In the genomic region with DNA sequence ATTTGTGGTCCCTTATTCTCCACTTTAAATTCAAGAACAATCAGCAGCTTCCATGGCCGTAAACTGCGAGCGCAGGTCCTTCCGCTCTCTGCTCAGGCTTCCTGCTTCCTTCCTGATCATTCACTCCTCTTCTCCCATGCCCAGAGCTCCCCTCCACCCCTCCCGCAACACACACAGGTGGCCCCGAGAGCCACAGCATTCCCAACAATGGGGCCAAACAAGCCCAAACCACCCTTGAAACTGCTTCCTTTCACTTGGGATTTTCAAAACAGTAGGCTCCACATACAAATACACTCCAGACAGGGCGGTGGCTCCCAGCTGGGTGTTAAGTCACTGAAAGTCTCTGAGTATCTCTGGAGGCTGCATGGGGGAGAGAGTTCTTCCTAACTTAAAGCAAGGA, we compare ENCODE assay signal across 21 cellular contexts. TPM values are rescaled to one million over a fixed set of nuclear protein-coding genes. Genes with fewer than 3 reads are reported as not detected.
DNase-seq lines count a peak whose midpoint lies in the region; ATAC-seq and TF ChIP-seq lines count a peak whose summit lies in the region.
"Had no signal": no experiment of that assay in that cellular context is flagged by ENCODE, and none has a peak within 500 bp of the region (broad histone marks: within the 10 kb centered on the region; RNA-seq: fewer than 3 reads in every experiment).

No MANE protein-coding gene starts in this region.

- no peak for TF ChIP-seq POLR2A in transverse colon (IDR thresholded peaks at IDR 0.05)

- H3K4me1 ChIP-seq in GM23338 (ENCODE audit: insufficient read depth) (no peaks in the 10 kb centered on the region), trophoblast cell (ENCODE audit: control insufficient read depth in 1 of 2, insufficient read depth in 2 of 2, low read length in 2 of 2) (peaks cover 26 to 38% of the 10 kb centered on the region in 2 experiments), transverse colon (no peaks in the 10 kb centered on the region)
- H3K4me1 ChIP-seq: SJCRH30, tibial nerve had no signal

- no peaks in the 10 kb centered on the region for H3K9me2 ChIP-seq in GM23338 (ENCODE audit: insufficient read depth)

- no peak overlapping the region for H2AK5ac ChIP-seq in trophoblast cell (ENCODE audit: low read length)

- no peak overlapping the region for H2BK5ac ChIP-seq in trophoblast cell (ENCODE audit: low read depth, low read length, poor library complexity)

- WGBS in trophoblast cell (ENCODE audit: extremely low coverage, insufficient coverage, insufficient read length) = no CpG with 5 or more reads among the region's 7 CpGs
- 80 to 82% methylated on average over 1 to 7 of the region's 7 CpGs for WGBS in transverse colon (ENCODE audit: low coverage in 1 of 2), 2 donors

- H3K27ac ChIP-seq in GM23338 (ENCODE audit: low read depth) = no peak overlapping the region
- H3K27ac ChIP-seq in trophoblast cell (ENCODE audit: low read depth, low read length) = no peak overlapping the region
- H3K27ac ChIP-seq in transverse colon = no peak overlapping the region
- H3K27ac ChIP-seq: cardiac muscle cell, foreskin keratinocyte, SJCRH30, tibial nerve had no signal

- peak; percentile 93 for ATAC-seq in GM23338
- peak; percentile 59 for ATAC-seq in left ventricle myocardium superior
- ATAC-seq: foreskin keratinocyte, HCT116 had no signal

- no peaks in the 10 kb centered on the region for H3K27me3 ChIP-seq in GM23338 (ENCODE audit: insufficient read depth)
- H3K27me3 ChIP-seq in trophoblast cell (ENCODE audit: insufficient read depth, low read length) = no peaks in the 10 kb centered on the region
- no peaks in the 10 kb centered on the region for H3K27me3 ChIP-seq in transverse colon
- H3K27me3 ChIP-seq: cardiac muscle cell, foreskin keratinocyte, SJCRH30, tibial nerve had no signal

- no peak overlapping the region for H4K91ac ChIP-seq in trophoblast cell (ENCODE audit: low read depth, low read length)

- in situ Hi-C loops in transverse colon (cut with MboI; ENCODE audit: low pct_ligation_motif_present in 1 of 4, low pct_unique_long_range_greater_than_20kb in 1 of 4, low sequenced_read_pairs in 3 of 4) = no loop called here

- no peak overlapping the region for H4K12ac ChIP-seq in trophoblast cell (ENCODE audit: low read depth, low read length)

- H3K4me2 ChIP-seq in GM23338 (peak overlapping the region; percentile 51; the same call in 1 of the 2 replicates), trophoblast cell (ENCODE audit: low read length) (no peak overlapping the region)

- peak overlapping the region; percentile 38; the same call in 1 of the 2 replicates for H3K27ac Mint-ChIP-seq in GM23338

- H3K4ac ChIP-seq in trophoblast cell (ENCODE audit: low read depth, low read length) = no peak overlapping the region

- H4K20me1 ChIP-seq in GM23338 (replicated peaks; ENCODE audit: insufficient read depth) = no peaks in the 10 kb centered on the region; the same call in 1 of the 2 replicates

- no peak for TF ChIP-seq EP300 in transverse colon (IDR thresholded peaks at IDR 0.05; ENCODE audit: low read depth)

- H3K79me2 ChIP-seq in GM23338 (replicated peaks; ENCODE audit: insufficient read depth) (no peaks in the 10 kb centered on the region), trophoblast cell (ENCODE audit: control insufficient read depth, insufficient read depth, low read length, poor library complexity) (peaks cover 7% of the 10 kb centered on the region)

- H3K4me1 Mint-ChIP-seq in GM23338 = peaks cover 8% of the 10 kb centered on the region

- H3K9me3 ChIP-seq in trophoblast cell (ENCODE audit: insufficient read depth, low read depth, low read length) (peaks cover 2% of the 10 kb centered on the region), transverse colon (no peaks in the 10 kb centered on the region)
- H3K9me3 ChIP-seq: SJCRH30, tibial nerve had no signal

- H3K18ac ChIP-seq in trophoblast cell (ENCODE audit: low read length) = peak overlapping the region; percentile 3

- no peak overlapping the region for H2BK12ac ChIP-seq in trophoblast cell (ENCODE audit: low read length)

- no peak overlapping the region for H3K4me3 Mint-ChIP-seq in GM23338

- H2BK120ac ChIP-seq in trophoblast cell (ENCODE audit: insufficient read depth, low read length, poor library complexity) = no peak overlapping the region

- no peak overlapping the region for H3K9ac ChIP-seq in trophoblast cell (ENCODE audit: low read length)

- no peak overlapping the region for H3K23ac ChIP-seq in trophoblast cell (ENCODE audit: low read length)

- no peaks in the 10 kb centered on the region for H3K36me3 Mint-ChIP-seq in GM23338 (ENCODE audit: low read depth)

- no peaks in the 10 kb centered on the region for H3F3A ChIP-seq in GM23338 (replicated peaks; ENCODE audit: low read depth)

- H3K27me3 Mint-ChIP-seq in GM23338 (ENCODE audit: insufficient read depth, low read depth, poor library complexity) = peaks cover 17% of the 10 kb centered on the region

- H3K79me1 ChIP-seq in trophoblast cell (ENCODE audit: low read length) = peaks cover 3% of the 10 kb centered on the region

- H3K4me3 ChIP-seq in GM23338 (no peak overlapping the region), trophoblast cell (ENCODE audit: low read depth, low read length) (no peak overlapping the region), transverse colon (no peak overlapping the region)
- H3K4me3 ChIP-seq: cardiac muscle cell, SJCRH30, tibial nerve had no signal

- H3K36me3 ChIP-seq in GM23338 (ENCODE audit: insufficient read depth) = no peaks in the 10 kb centered on the region
- peaks cover 7 to 12% of the 10 kb centered on the region in 2 experiments for H3K36me3 ChIP-seq in trophoblast cell (ENCODE audit: control insufficient read depth in 1 of 2, insufficient read depth in 2 of 2, low read length in 2 of 2)
- no peaks in the 10 kb centered on the region for H3K36me3 ChIP-seq in transverse colon
- H3K36me3 ChIP-seq: cardiac muscle cell, tibial nerve had no signal

- TF ChIP-seq CTCF in GM23338 (conservative IDR thresholded peaks at IDR 0.05; ENCODE audit: low read depth in 2 of 2) (no peak), transverse colon (IDR thresholded peaks at IDR 0.05) (no peak)

- H3K9me3 Mint-ChIP-seq in GM23338 = no peaks in the 10 kb centered on the region

- intact Hi-C loops in left ventricle myocardium superior (cut with micrococcal nuclease) = no loop called here
- intact Hi-C loops in transverse colon (cut with DNase I; ENCODE audit: low total_unique reads) = no loop called here

- no peak overlapping the region for H4K8ac ChIP-seq in trophoblast cell (ENCODE audit: low read depth, low read length)

- no peak overlapping the region for H3K14ac ChIP-seq in trophoblast cell (ENCODE audit: low read length)

- H2AFZ ChIP-seq in GM23338 (no peak overlapping the region), trophoblast cell (ENCODE audit: insufficient read depth, low read length, poor library complexity) (no peak overlapping the region)

- DNase-seq in GM23338 (ENCODE audit: low spot score) = peak; percentile 53
- peak; percentile 64 for DNase-seq in UCSD-AML1 (lab: John Stamatoyannopoulos, UW; ENCODE audit: unreplicated experiment)
- no peak for DNase-seq in left ventricle myocardium superior
- DNase-seq in trophoblast cell = peak in 1 of 2 donors; percentile 24
- no peak for DNase-seq in transverse colon
- no peak for DNase-seq in activated CD4-positive, CD25-positive, alpha-beta regulatory T cell treated with anti-CD3 and anti-CD28 coated beads, Interleukin-2, amount 50 U/mL, for 72 hours
- DNase-seq in activated CD4-positive, alpha-beta T cell treated with anti-CD3 and anti-CD28 coated beads for 48 hours = no peak
- no peak for DNase-seq in inferior parietal cortex (ENCODE audit: extremely low spot score)
- DNase-seq: activated CD4-positive, alpha-beta T cell treated with anti-CD3 and anti-CD28 coated beads, Interleukin-2, amount 50 U/mL, for 4 hours; activated T-cell treated with anti-CD3 and anti-CD28 coated beads, Interleukin-2, amount 50 U/mL, for 48 hours; DMS79; foreskin keratinocyte; NCI-H2029; NCI-H524 treated with DMSO at 0.1 percent for 48 hours; SJCRH30; stimulated activated CD4-positive, alpha-beta T cell treated with anti-CD3 and anti-CD28 coated beads, Interleukin-4, amount 100 ng/mL, for 1 hour; stimulated activated CD8-positive, alpha-beta memory T cell treated with anti-CD3 and anti-CD28 coated beads, Interleukin-4, amount 100 ng/mL, for 48 hours; T1000 had no signal

TF ChIP-seq in GM23338, 12 proteins besides CTCF, POLR2A, EP300 and RAD21 (continues in another document):
- TF ChIP-seq CREB1 (CRISPR knock-in tag; IDR thresholded peaks at IDR 0.05; ENCODE audit: low read depth) = no peak
- no peak for TF ChIP-seq ZNF114 (CRISPR knock-in tag; IDR thresholded peaks at IDR 0.05)
- TF ChIP-seq EZH2phosphoT487 (IDR thresholded peaks at IDR 0.05; ENCODE audit: unreplicated experiment) = no peak
- TF ChIP-seq NANOG (IDR thresholded peaks at IDR 0.05; ENCODE audit: borderline replicate concordance) = no peak
- TF ChIP-seq POLR2AphosphoS5 (IDR thresholded peaks at IDR 0.05; ENCODE audit: low read depth) = no peak
- TF ChIP-seq, protein P1, sequence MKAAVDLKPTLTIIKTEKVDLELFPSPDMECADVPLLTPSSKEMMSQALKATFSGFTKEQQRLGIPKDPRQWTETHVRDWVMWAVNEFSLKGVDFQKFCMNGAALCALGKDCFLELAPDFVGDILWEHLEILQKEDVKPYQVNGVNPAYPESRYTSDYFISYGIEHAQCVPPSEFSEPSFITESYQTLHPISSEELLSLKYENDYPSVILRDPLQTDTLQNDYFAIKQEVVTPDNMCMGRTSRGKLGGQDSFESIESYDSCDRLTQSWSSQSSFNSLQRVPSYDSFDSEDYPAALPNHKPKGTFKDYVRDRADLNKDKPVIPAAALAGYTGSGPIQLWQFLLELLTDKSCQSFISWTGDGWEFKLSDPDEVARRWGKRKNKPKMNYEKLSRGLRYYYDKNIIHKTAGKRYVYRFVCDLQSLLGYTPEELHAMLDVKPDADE (IDR thresholded peaks at IDR 0.05) = no peak

RNA-seq across cellular contexts. Expression of a gene that starts 11.4 kb away (rescaled TPM):
- 3.2 and 4.9 TPM in 2 replicates for total RNA-seq in GM23338 (2014; rRNA removed; shearing (Covaris generic))
- polyA plus RNA-seq in GM23338 (2016; fragmentation: Nextera tagmentation; extraction: Ambion mirVana) = 3.4 and 3.8 TPM in 2 replicates
- total RNA-seq in left ventricle myocardium superior (8.6 TPM), transverse colon (10 to 100 TPM in 1 of 4 donors, 1 to 10 TPM in 3; 3.3 to 10.7 (median 7.8) TPM)
- 44.3 and 47.9 TPM in 2 replicates for polyA plus RNA-seq in trophoblast cell (2013)

RNA-seq across cellular contexts. Expression of a gene that starts 49.8 kb away (rescaled TPM):
- 10.4 and 18.8 TPM in 2 replicates for total RNA-seq in GM23338 (2014; rRNA removed; shearing (Covaris generic))
- 20.0 and 22.7 TPM in 2 replicates for polyA plus RNA-seq in GM23338 (2016; fragmentation: Nextera tagmentation; extraction: Ambion mirVana)
- total RNA-seq in left ventricle myocardium superior = 20.4 TPM
- 14.3 and 14.6 TPM in 2 replicates for polyA plus RNA-seq in trophoblast cell (2013)
- total RNA-seq in transverse colon = 10 to 100 TPM in 2 of 4 donors, 1 to 10 TPM in 2; 7.1 to 37.3 (median 18.4) TPM

RNA-seq across cellular contexts. Expression of a gene that starts 50.0 kb away (rescaled TPM):
- total RNA-seq in GM23338 (2014; rRNA removed; shearing (Covaris generic)) = 9.4 and 13.5 TPM in 2 replicates
- 3.8 and 4.9 TPM in 2 replicates for polyA plus RNA-seq in GM23338 (2016; fragmentation: Nextera tagmentation; extraction: Ambion mirVana)
- 6.2 TPM for total RNA-seq in left ventricle myocardium superior
- polyA plus RNA-seq in trophoblast cell (2013) = 5.5 and 6.0 TPM in 2 replicates
- total RNA-seq in transverse colon = 100 to 1,000 TPM in 2 of 4 donors, 10 to 100 TPM in 2; 44.8 to 178 (median 117) TPM

Comparison
In these comparisons a context has a peak if more than half of its experiments do, and no peak if none do; other contexts are left out.
1. DNase-seq: peak in GM23338 (single experiment) and UCSD-AML1 (single experiment); none in left ventricle myocardium superior (single experiment), transverse colon (single experiment), activated CD4-positive, CD25-positive, alpha-beta regulatory T cell treated with anti-CD3 and anti-CD28 coated beads, Interleukin-2, amount 50 U/mL, for 72 hours (single experiment), activated CD4-positive, alpha-beta T cell treated with anti-CD3 and anti-CD28 coated beads for 48 hours (single experiment) and inferior parietal cortex (single experiment).